ENCODE assay signal across 1 cellular context in the genomic region with DNA sequence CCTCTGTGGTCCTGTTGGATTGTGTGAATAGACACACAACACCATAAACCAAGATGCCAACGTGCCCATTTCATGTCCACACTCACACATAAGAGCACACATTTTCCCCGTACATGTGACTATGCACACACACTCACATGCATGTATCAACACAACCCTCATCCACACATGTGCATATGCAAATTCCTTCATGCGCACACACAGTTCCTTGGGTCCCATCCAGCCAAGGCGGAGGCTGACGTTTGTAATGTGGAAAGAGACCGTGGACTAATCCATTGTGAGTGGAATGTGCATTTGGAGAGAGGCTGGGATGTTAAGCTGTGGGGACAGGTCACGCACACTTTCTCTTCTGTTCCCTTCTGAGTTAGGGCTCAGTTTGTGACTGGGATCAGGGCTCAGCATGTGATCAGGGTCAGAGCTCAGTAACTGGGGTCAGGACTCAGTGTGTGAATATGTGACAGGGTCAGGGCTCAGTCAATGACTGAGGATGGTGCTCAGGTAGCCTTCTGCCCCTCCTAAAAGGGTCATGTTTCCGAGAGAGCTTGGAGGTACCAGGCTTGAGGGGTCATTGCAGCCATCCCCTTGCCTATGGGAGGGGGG.
TF ChIP-seq lines count a peak whose summit lies in the region.

No MANE protein-coding gene starts in this region.

TF ChIP-seq in WTC11, 78 proteins besides CTCF, POLR2A, EP300 and RAD21:
- TF ChIP-seq RORB (CRISPR knock-in tag; IDR thresholded peaks at IDR 0.05) (no peak), GABPB1 (CRISPR knock-in tag; IDR thresholded peaks at IDR 0.05) (peak; percentile 37; the same call in 1 of the 2 replicates)
